In the genomic region with DNA sequence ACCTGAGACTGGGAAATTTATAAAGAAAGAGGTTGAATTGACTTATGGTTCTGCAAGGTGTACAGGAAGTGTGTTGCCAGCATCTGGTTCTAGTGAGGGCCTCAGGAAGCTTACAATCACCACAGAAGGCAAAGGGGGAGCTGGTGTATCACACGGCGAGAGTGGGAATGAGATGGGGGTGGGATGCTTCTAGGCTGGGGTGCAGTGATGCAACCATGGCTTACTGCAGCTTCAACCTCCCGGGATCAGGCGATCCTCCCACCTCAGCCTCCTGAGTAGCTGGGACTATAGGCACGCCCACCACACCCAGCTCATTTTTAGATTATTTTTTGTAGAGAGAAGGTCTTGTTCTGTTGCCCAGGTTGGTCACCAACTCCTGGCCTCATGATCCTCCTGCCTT, we compare ENCODE assay signal across 1 cellular context.
TF ChIP-seq lines count a peak whose summit lies in the region.

No MANE protein-coding gene starts in this region.

TF ChIP-seq in HepG2, 621 proteins besides CTCF, POLR2A, EP300 and RAD21 (continued from another document):
- TF ChIP-seq, protein P1, sequence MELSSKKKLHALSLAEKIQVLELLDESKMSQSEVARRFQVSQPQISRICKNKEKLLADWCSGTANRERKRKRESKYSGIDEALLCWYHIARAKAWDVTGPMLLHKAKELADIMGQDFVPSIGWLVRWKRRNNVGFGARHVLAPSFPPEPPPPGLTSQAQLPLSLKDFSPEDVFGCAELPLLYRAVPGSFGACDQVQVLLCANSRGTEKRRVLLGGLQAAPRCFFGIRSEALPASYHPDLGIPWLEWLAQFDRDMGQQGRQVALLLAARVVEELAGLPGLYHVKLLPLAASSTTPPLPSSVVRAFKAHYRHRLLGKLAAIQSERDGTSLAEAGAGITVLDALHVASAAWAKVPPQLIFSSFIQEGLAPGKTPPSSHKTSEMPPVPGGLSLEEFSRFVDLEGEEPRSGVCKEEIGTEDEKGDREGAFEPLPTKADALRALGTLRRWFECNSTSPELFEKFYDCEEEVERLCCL (CRISPR knock-in tag; IDR thresholded peaks at IDR 0.05; ENCODE audit: borderline replicate concordance) = no peak
- TF ChIP-seq ZNF790 (CRISPR knock-in tag; IDR thresholded peaks at IDR 0.05; ENCODE audit: borderline replicate concordance) (no peak), ARNT (IDR thresholded peaks at IDR 0.05) (no peak), HMG20A (CRISPR knock-in tag; IDR thresholded peaks at IDR 0.05; ENCODE audit: borderline replicate concordance) (no peak), ZNF232 (CRISPR knock-in tag; IDR thresholded peaks at IDR 0.05; ENCODE audit: borderline replicate concordance) (no peak), ADNP (CRISPR knock-in tag; IDR thresholded peaks at IDR 0.05) (no peak), FOXP1 (IDR thresholded peaks at IDR 0.05) (no peak), FOXP1 (CRISPR knock-in tag; IDR thresholded peaks at IDR 0.05) (no peak), ZNF660 (CRISPR knock-in tag; IDR thresholded peaks at IDR 0.05; ENCODE audit: borderline replicate concordance, low read depth) (no peak), ZNF460 (CRISPR knock-in tag; IDR thresholded peaks at IDR 0.05; ENCODE audit: borderline replicate concordance) (no peak), ZNF746 (CRISPR knock-in tag; IDR thresholded peaks at IDR 0.05) (no peak)
- TF ChIP-seq, protein P2, sequence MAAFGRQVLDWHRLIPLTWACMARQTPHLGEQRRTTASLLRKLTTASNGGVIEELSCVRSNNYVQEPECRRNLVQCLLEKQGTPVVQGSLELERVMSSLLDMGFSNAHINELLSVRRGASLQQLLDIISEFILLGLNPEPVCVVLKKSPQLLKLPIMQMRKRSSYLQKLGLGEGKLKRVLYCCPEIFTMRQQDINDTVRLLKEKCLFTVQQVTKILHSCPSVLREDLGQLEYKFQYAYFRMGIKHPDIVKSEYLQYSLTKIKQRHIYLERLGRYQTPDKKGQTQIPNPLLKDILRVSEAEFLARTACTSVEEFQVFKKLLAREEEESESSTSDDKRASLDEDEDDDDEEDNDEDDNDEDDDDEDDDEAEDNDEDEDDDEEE (CRISPR knock-in tag; IDR thresholded peaks at IDR 0.05) = no peak
- TF ChIP-seq, protein P3, sequence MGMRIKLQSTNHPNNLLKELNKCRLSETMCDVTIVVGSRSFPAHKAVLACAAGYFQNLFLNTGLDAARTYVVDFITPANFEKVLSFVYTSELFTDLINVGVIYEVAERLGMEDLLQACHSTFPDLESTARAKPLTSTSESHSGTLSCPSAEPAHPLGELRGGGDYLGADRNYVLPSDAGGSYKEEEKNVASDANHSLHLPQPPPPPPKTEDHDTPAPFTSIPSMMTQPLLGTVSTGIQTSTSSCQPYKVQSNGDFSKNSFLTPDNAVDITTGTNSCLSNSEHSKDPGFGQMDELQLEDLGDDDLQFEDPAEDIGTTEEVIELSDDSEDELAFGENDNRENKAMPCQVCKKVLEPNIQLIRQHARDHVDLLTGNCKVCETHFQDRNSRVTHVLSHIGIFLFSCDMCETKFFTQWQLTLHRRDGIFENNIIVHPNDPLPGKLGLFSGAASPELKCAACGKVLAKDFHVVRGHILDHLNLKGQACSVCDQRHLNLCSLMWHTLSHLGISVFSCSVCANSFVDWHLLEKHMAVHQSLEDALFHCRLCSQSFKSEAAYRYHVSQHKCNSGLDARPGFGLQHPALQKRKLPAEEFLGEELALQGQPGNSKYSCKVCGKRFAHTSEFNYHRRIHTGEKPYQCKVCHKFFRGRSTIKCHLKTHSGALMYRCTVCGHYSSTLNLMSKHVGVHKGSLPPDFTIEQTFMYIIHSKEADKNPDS (CRISPR knock-in tag; IDR thresholded peaks at IDR 0.05) = no peak
- TF ChIP-seq, protein P4, sequence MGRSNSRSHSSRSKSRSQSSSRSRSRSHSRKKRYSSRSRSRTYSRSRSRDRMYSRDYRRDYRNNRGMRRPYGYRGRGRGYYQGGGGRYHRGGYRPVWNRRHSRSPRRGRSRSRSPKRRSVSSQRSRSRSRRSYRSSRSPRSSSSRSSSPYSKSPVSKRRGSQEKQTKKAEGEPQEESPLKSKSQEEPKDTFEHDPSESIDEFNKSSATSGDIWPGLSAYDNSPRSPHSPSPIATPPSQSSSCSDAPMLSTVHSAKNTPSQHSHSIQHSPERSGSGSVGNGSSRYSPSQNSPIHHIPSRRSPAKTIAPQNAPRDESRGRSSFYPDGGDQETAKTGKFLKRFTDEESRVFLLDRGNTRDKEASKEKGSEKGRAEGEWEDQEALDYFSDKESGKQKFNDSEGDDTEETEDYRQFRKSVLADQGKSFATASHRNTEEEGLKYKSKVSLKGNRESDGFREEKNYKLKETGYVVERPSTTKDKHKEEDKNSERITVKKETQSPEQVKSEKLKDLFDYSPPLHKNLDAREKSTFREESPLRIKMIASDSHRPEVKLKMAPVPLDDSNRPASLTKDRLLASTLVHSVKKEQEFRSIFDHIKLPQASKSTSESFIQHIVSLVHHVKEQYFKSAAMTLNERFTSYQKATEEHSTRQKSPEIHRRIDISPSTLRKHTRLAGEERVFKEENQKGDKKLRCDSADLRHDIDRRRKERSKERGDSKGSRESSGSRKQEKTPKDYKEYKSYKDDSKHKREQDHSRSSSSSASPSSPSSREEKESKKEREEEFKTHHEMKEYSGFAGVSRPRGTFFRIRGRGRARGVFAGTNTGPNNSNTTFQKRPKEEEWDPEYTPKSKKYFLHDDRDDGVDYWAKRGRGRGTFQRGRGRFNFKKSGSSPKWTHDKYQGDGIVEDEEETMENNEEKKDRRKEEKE (IDR thresholded peaks at IDR 0.05) = no peak
- TF ChIP-seq, protein P5, sequence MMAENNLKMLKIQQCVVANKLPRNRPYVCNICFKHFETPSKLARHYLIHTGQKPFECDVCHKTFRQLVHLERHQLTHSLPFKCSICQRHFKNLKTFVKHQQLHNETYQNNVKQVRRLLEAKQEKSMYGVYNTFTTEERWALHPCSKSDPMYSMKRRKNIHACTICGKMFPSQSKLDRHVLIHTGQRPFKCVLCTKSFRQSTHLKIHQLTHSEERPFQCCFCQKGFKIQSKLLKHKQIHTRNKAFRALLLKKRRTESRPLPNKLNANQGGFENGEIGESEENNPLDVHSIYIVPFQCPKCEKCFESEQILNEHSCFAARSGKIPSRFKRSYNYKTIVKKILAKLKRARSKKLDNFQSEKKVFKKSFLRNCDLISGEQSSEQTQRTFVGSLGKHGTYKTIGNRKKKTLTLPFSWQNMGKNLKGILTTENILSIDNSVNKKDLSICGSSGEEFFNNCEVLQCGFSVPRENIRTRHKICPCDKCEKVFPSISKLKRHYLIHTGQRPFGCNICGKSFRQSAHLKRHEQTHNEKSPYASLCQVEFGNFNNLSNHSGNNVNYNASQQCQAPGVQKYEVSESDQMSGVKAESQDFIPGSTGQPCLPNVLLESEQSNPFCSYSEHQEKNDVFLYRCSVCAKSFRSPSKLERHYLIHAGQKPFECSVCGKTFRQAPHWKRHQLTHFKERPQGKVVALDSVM (CRISPR knock-in tag; IDR thresholded peaks at IDR 0.05) = peak; percentile 86
- TF ChIP-seq, protein P6, sequence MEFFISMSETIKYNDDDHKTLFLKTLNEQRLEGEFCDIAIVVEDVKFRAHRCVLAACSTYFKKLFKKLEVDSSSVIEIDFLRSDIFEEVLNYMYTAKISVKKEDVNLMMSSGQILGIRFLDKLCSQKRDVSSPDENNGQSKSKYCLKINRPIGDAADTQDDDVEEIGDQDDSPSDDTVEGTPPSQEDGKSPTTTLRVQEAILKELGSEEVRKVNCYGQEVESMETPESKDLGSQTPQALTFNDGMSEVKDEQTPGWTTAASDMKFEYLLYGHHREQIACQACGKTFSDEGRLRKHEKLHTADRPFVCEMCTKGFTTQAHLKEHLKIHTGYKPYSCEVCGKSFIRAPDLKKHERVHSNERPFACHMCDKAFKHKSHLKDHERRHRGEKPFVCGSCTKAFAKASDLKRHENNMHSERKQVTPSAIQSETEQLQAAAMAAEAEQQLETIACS (CRISPR knock-in tag; IDR thresholded peaks at IDR 0.05) = no peak
- TF ChIP-seq, protein P7, sequence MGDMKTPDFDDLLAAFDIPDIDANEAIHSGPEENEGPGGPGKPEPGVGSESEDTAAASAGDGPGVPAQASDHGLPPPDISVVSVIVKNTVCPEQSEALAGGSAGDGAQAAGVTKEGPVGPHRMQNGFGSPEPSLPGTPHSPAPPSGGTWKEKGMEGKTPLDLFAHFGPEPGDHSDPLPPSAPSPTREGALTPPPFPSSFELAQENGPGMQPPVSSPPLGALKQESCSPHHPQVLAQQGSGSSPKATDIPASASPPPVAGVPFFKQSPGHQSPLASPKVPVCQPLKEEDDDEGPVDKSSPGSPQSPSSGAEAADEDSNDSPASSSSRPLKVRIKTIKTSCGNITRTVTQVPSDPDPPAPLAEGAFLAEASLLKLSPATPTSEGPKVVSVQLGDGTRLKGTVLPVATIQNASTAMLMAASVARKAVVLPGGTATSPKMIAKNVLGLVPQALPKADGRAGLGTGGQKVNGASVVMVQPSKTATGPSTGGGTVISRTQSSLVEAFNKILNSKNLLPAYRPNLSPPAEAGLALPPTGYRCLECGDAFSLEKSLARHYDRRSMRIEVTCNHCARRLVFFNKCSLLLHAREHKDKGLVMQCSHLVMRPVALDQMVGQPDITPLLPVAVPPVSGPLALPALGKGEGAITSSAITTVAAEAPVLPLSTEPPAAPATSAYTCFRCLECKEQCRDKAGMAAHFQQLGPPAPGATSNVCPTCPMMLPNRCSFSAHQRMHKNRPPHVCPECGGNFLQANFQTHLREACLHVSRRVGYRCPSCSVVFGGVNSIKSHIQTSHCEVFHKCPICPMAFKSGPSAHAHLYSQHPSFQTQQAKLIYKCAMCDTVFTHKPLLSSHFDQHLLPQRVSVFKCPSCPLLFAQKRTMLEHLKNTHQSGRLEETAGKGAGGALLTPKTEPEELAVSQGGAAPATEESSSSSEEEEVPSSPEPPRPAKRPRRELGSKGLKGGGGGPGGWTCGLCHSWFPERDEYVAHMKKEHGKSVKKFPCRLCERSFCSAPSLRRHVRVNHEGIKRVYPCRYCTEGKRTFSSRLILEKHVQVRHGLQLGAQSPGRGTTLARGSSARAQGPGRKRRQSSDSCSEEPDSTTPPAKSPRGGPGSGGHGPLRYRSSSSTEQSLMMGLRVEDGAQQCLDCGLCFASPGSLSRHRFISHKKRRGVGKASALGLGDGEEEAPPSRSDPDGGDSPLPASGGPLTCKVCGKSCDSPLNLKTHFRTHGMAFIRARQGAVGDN (CRISPR knock-in tag; IDR thresholded peaks at IDR 0.05) = peak; percentile 24
- TF ChIP-seq, protein P8, sequence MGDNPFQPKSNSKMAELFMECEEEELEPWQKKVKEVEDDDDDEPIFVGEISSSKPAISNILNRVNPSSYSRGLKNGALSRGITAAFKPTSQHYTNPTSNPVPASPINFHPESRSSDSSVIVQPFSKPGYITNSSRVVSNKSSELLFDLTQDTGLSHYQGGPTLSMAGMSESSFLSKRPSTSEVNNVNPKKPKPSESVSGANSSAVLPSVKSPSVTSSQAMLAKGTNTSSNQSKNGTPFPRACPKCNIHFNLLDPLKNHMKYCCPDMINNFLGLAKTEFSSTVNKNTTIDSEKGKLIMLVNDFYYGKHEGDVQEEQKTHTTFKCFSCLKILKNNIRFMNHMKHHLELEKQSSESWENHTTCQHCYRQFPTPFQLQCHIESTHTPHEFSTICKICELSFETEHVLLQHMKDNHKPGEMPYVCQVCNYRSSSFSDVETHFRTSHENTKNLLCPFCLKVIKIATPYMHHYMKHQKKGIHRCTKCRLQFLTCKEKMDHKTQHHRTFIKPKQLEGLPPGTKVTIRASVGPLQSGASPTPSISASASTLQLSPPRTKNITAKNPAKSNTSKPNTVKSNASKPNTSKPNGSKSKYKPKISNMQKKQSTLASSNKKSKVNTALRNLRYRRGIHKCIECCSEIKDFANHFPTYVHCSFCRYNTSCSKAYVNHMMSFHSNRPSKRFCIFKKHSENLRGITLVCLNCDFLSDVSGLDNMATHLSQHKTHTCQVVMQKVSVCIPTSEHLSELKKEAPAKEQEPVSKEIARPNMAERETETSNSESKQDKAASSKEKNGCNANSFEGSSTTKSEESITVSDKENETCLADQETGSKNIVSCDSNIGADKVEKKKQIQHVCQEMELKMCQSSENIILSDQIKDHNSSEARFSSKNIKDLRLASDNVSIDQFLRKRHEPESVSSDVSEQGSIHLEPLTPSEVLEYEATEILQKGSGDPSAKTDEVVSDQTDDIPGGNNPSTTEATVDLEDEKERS (CRISPR knock-in tag; IDR thresholded peaks at IDR 0.05) = no peak
- TF ChIP-seq, protein P9, sequence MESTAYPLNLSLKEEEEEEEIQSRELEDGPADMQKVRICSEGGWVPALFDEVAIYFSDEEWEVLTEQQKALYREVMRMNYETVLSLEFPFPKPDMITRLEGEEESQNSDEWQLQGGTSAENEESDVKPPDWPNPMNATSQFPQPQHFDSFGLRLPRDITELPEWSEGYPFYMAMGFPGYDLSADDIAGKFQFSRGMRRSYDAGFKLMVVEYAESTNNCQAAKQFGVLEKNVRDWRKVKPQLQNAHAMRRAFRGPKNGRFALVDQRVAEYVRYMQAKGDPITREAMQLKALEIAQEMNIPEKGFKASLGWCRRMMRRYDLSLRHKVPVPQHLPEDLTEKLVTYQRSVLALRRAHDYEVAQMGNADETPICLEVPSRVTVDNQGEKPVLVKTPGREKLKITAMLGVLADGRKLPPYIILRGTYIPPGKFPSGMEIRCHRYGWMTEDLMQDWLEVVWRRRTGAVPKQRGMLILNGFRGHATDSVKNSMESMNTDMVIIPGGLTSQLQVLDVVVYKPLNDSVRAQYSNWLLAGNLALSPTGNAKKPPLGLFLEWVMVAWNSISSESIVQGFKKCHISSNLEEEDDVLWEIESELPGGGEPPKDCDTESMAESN (CRISPR knock-in tag; conservative IDR thresholded peaks at IDR 0.05) = peak; percentile 55; the same call in 1 of the 2 replicates
